In genomic region chr4:7758444-7758815, GRCh38 we compare ENCODE assay signal across 18 cellular contexts.
DNase-seq lines count a peak whose midpoint lies in the region; ATAC-seq, FAIRE-seq and TF ChIP-seq lines count a peak whose summit lies in the region.
"Had no signal": no experiment of that assay in that cellular context is flagged by ENCODE, and none has a peak within 500 bp of the region (broad histone marks: within the 10 kb centered on the region; RNA-seq: fewer than 3 reads in every experiment).

No MANE protein-coding gene starts in this region.

- no peaks in the 10 kb centered on the region for H3K27me3 ChIP-seq in CD4-positive, alpha-beta T cell (ENCODE audit: control insufficient read depth, insufficient read depth, low read length)
- no peaks in the 10 kb centered on the region for H3K27me3 ChIP-seq in lower lobe of right lung (ENCODE audit: low read depth)
- H3K27me3 ChIP-seq in PC-3 (ENCODE audit: low read length) = no peaks in the 10 kb centered on the region
- H3K27me3 ChIP-seq: vagina had no signal

- H3K4me3 Mint-ChIP-seq in activated CD4-positive, alpha-beta T cell treated with anti-CD3 and anti-CD28 coated beads, Interleukin-2, amount 10 ng/mL, durations not matched to agents 7 days and 5 days = no peak overlapping the region
- H3K4me3 Mint-ChIP-seq in CD4-positive, alpha-beta T cell = no peak overlapping the region
- H3K4me3 Mint-ChIP-seq in activated T-helper 17 cell treated with anti-CD3 and anti-CD28 coated beads, Interleukin-2, amount 50 U/mL, for 72 hours = peak overlapping the region; percentile 86

- no peaks in the 10 kb centered on the region for H3K79me2 ChIP-seq in PC-3 (ENCODE audit: low read length)

- no peak for FAIRE-seq in GM12891 (lab: Jason Lieb, UNC)
- FAIRE-seq: A549, bronchial epithelial cell, K562 had no signal

- POLR2A ChIA-PET in activated CD4-positive, alpha-beta T cell treated with anti-CD3 and anti-CD28 coated beads, Interleukin-2, amount 10 ng/mL, durations not matched to agents 7 days and 5 days (lab: Charles Lee) = no interaction called here
- POLR2A ChIA-PET in CD4-positive, alpha-beta T cell (lab: Charles Lee) = interaction anchor here (0.9 kb wide), 1 partner anchor 181 kb away, joined by 6 read pairs; the partner anchor contains the start of gene AFAP1
- POLR2A ChIA-PET in PC-3 (lab: Charles Lee; ENCODE audit: unreplicated experiment) = no interaction called here

- CTCF ChIA-PET in activated CD4-positive, alpha-beta T cell treated with anti-CD3 and anti-CD28 coated beads, Interleukin-2, amount 10 ng/mL, durations not matched to agents 7 days and 5 days (lab: Charles Lee) = interaction anchor here (1.2 to 2.3 kb wide), 3 partner anchors 17 to 47 kb away, joined by 3 to 7 read pairs (median 4); no protein-coding TSS in a partner anchor
- CTCF ChIA-PET in CD4-positive, alpha-beta T cell (lab: Charles Lee) = interaction anchor here (0.7 to 1.8 kb wide), 4 partner anchors 9 to 181 kb away, joined by 3 to 4 read pairs (median 4); partner anchors contain the start of gene AFAP1
- CTCF ChIA-PET in PC-3 (lab: Charles Lee) = no interaction called here

- TF ChIP-seq CTCF in CD4-positive, alpha-beta T cell (IDR thresholded peaks at IDR 0.05) = no peak
- TF ChIP-seq CTCF in lower lobe of right lung (IDR thresholded peaks at IDR 0.05) (no peak), PC-3 (conservative IDR thresholded peaks at IDR 0.05; ENCODE audit: low read depth, low read length) (no peak)

- no peaks in the 10 kb centered on the region for H3K9me3 Mint-ChIP-seq in activated CD4-positive, alpha-beta T cell treated with anti-CD3 and anti-CD28 coated beads, Interleukin-2, amount 10 ng/mL, durations not matched to agents 7 days and 5 days
- no peaks in the 10 kb centered on the region for H3K9me3 Mint-ChIP-seq in CD4-positive, alpha-beta T cell
- no peaks in the 10 kb centered on the region for H3K9me3 Mint-ChIP-seq in activated T-helper 17 cell treated with anti-CD3 and anti-CD28 coated beads, Interleukin-2, amount 50 U/mL, for 72 hours

- TF ChIP-seq POLR2A in GM12891 (IDR thresholded peaks at IDR 0.05; ENCODE audit: low read depth, low read length) = no peak

- peak overlapping the region; percentile 91 for H3K27ac Mint-ChIP-seq in activated CD4-positive, alpha-beta T cell treated with anti-CD3 and anti-CD28 coated beads, Interleukin-2, amount 10 ng/mL, durations not matched to agents 7 days and 5 days
- H3K27ac Mint-ChIP-seq in CD4-positive, alpha-beta T cell = peak overlapping the region; percentile 89
- peak overlapping the region; percentile 95 for H3K27ac Mint-ChIP-seq in activated T-helper 17 cell treated with anti-CD3 and anti-CD28 coated beads, Interleukin-2, amount 50 U/mL, for 72 hours

- no peaks in the 10 kb centered on the region for H3K9me3 ChIP-seq in CD4-positive, alpha-beta T cell (ENCODE audit: control insufficient read depth, low read length)
- H3K9me3 ChIP-seq in lower lobe of right lung (no peaks in the 10 kb centered on the region), PC-3 (ENCODE audit: low read length) (no peaks in the 10 kb centered on the region)
- H3K9me3 ChIP-seq: A549, SK-N-SH, vagina had no signal

- no peaks in the 10 kb centered on the region for H3K9me2 ChIP-seq in PC-3 (replicated peaks; ENCODE audit: low read length)
- H3K9me2 ChIP-seq: SK-N-SH had no signal

- H3K36me3 ChIP-seq in lower lobe of right lung = peaks cover 26% of the 10 kb centered on the region
- H3K36me3 ChIP-seq in PC-3 (ENCODE audit: low read depth, low read length) = peaks cover 17% of the 10 kb centered on the region; the same call in 1 of the 2 replicates

- no peak overlapping the region for H3K4me2 ChIP-seq in PC-3 (ENCODE audit: low read length)
- H3K4me2 ChIP-seq: A549, PC-9, SK-N-SH had no signal

- peaks cover 25% of the 10 kb centered on the region for H3K4me1 Mint-ChIP-seq in activated CD4-positive, alpha-beta T cell treated with anti-CD3 and anti-CD28 coated beads, Interleukin-2, amount 10 ng/mL, durations not matched to agents 7 days and 5 days
- H3K4me1 Mint-ChIP-seq in CD4-positive, alpha-beta T cell (ENCODE audit: low read depth) = peaks cover 32% of the 10 kb centered on the region
- peaks cover 9% of the 10 kb centered on the region for H3K4me1 Mint-ChIP-seq in activated T-helper 17 cell treated with anti-CD3 and anti-CD28 coated beads, Interleukin-2, amount 50 U/mL, for 72 hours

- intact Hi-C loops in CD4-positive, alpha-beta T cell (cut with DNase I, micrococcal nuclease) = loop anchor here in 1 of 2 experiments (2.0 kb wide), 1 partner anchor 44 kb away; no protein-coding TSS in a partner anchor
- intact Hi-C loops in lower lobe of right lung (cut with DNase I) = loop anchor here (5.0 kb wide), 1 partner anchor 44 kb away; no protein-coding TSS in a partner anchor
- intact Hi-C loops in PC-3 (cut with micrococcal nuclease) = no loop called here

- DNase-seq in activated CD4-positive, alpha-beta T cell treated with anti-CD3 and anti-CD28 coated beads, Interleukin-2, amount 10 ng/mL, durations not matched to agents 7 days and 5 days = no peak
- DNase-seq in activated CD4-positive, alpha-beta T cell treated with anti-CD3 and anti-CD28 coated beads, Interleukin-2, amount 50 U/mL, for 4 hours = no peak
- no peak for DNase-seq in CD4-positive, alpha-beta T cell
- DNase-seq in lower lobe of right lung (peak; percentile 30), PC-3 (no peak), islet precursor cell (no peak), GM12891 (ENCODE audit: insufficient read length, low spot score) (no peak)
- DNase-seq: H7, NCI-H2081 treated with DMSO at 0.1 percent for 48 hours, NCI-H524 treated with DMSO at 0.1 percent for 48 hours, PC-9, retina, SK-N-SH had no signal

- H3K9ac ChIP-seq in PC-3 (ENCODE audit: low read length) = no peak overlapping the region
- H3K9ac ChIP-seq: SK-N-SH had no signal

- peaks cover 15% of the 10 kb centered on the region for H3K4me1 ChIP-seq in lower lobe of right lung
- H3K4me1 ChIP-seq in PC-3 (ENCODE audit: insufficient read depth, low read length) = peaks cover 14% of the 10 kb centered on the region

- peak overlapping the region; percentile 37 for H3K27ac ChIP-seq in CD4-positive, alpha-beta T cell (ENCODE audit: low read depth, low read length)
- H3K27ac ChIP-seq in lower lobe of right lung (no peak overlapping the region), PC-3 (ENCODE audit: low read length) (no peak overlapping the region)
- H3K27ac ChIP-seq: A549, vagina had no signal

- no peaks in the 10 kb centered on the region for H3F3A ChIP-seq in PC-3 (ENCODE audit: low read length, unreplicated experiment)

- no TSS peak for BruUV-seq in PC-3 (replicated peaks; lab: Mats Ljungman, UMichigan)

- ATAC-seq in CD4-positive, alpha-beta T cell (ENCODE audit: poor library complexity) = no peak
- ATAC-seq in activated T-helper 17 cell treated with anti-CD3 and anti-CD28 coated beads, Interleukin-2, amount 50 U/mL, for 72 hours (replicated peaks) = no peak
- ATAC-seq in lower lobe of right lung (no peak), PC-3 (no peak)
- ATAC-seq: A549, K562 had no signal

- H3K4me3 ChIP-seq in lower lobe of right lung (no peak overlapping the region), PC-3 (ENCODE audit: low read length) (no peak overlapping the region)
- H3K4me3 ChIP-seq: A549, K562, PC-9, vagina had no signal

- no peak overlapping the region for H2AFZ ChIP-seq in PC-3 (ENCODE audit: low read length)
- H2AFZ ChIP-seq: PC-9 had no signal

- H3K36me3 Mint-ChIP-seq in activated CD4-positive, alpha-beta T cell treated with anti-CD3 and anti-CD28 coated beads, Interleukin-2, amount 10 ng/mL, durations not matched to agents 7 days and 5 days (ENCODE audit: low read depth) = no peaks in the 10 kb centered on the region
- H3K36me3 Mint-ChIP-seq in CD4-positive, alpha-beta T cell (ENCODE audit: low read depth) = peaks cover 17% of the 10 kb centered on the region
- H3K36me3 Mint-ChIP-seq in activated T-helper 17 cell treated with anti-CD3 and anti-CD28 coated beads, Interleukin-2, amount 50 U/mL, for 72 hours (ENCODE audit: low read depth) = peaks cover 10% of the 10 kb centered on the region

- H3K27me3 Mint-ChIP-seq in activated CD4-positive, alpha-beta T cell treated with anti-CD3 and anti-CD28 coated beads, Interleukin-2, amount 10 ng/mL, durations not matched to agents 7 days and 5 days = no peaks in the 10 kb centered on the region
- no peaks in the 10 kb centered on the region for H3K27me3 Mint-ChIP-seq in CD4-positive, alpha-beta T cell
- H3K27me3 Mint-ChIP-seq in activated T-helper 17 cell treated with anti-CD3 and anti-CD28 coated beads, Interleukin-2, amount 50 U/mL, for 72 hours = no peaks in the 10 kb centered on the region

- H4K20me1 ChIP-seq in PC-3 (ENCODE audit: low read length) = no peaks in the 10 kb centered on the region

TF ChIP-seq in GM12891, 5 proteins besides CTCF, POLR2A, EP300 and RAD21:
- no peak for TF ChIP-seq SPI1 (IDR thresholded peaks at IDR 0.05; ENCODE audit: low read depth, low read length)
- TF ChIP-seq POLR2AphosphoS5 (IDR thresholded peaks at IDR 0.05; ENCODE audit: low read depth, low read length) = no peak
- TF ChIP-seq PAX5 (IDR thresholded peaks at IDR 0.05; ENCODE audit: insufficient read depth, low read length, severe bottlenecking) = no peak
- no peak for TF ChIP-seq POU2F2 (IDR thresholded peaks at IDR 0.05; ENCODE audit: low read depth, low read length)
- no peak for TF ChIP-seq TAF1 (IDR thresholded peaks at IDR 0.05; ENCODE audit: low read depth, low read length)
